ENCODE assay signal across 15 cellular contexts in genomic region chr1:59686170-59686569, GRCh38.
DNase-seq lines count a peak whose midpoint lies in the region; ATAC-seq and TF ChIP-seq lines count a peak whose summit lies in the region.
"Had no signal": no experiment of that assay in that cellular context is flagged by ENCODE, and none has a peak within 500 bp of the region (broad histone marks: within the 10 kb centered on the region; RNA-seq: fewer than 3 reads in every experiment).

No MANE protein-coding gene starts in this region.

- intact Hi-C loops in Right ventricle myocardium superior (cut with DNase I) = no loop called here
- intact Hi-C loops in left ventricle myocardium inferior (cut with micrococcal nuclease) = no loop called here

- peaks cover 5% of the 10 kb centered on the region for H3K4me1 ChIP-seq in left ventricle myocardium inferior
- H3K4me1 ChIP-seq: A549 had no signal

- no peaks in the 10 kb centered on the region for H3K27me3 ChIP-seq in left ventricle myocardium inferior (ENCODE audit: low read depth)
- H3K27me3 ChIP-seq: SJSA1, upper lobe of left lung had no signal

- no peak for TF ChIP-seq CTCF in left ventricle myocardium inferior (IDR thresholded peaks at IDR 0.05; ENCODE audit: borderline replicate concordance)
- TF ChIP-seq CTCF in VCaP (conservative IDR thresholded peaks at IDR 0.05) = no peak

- H3K27ac ChIP-seq in left ventricle myocardium inferior (replicated peaks) = no peak overlapping the region
- H3K27ac ChIP-seq in VCaP = peak overlapping the region; percentile 42; the same call in 1 of the 2 replicates
- H3K27ac ChIP-seq: A549, SJSA1, upper lobe of left lung had no signal

- ATAC-seq in Right ventricle myocardium superior (ENCODE audit: poor library complexity) (peak; percentile 14), GM18867 (IDR thresholded peaks at IDR 0.05; ENCODE audit: unreplicated experiment) (no peak), HG02840 (IDR thresholded peaks at IDR 0.05; ENCODE audit: low FRiP score, unreplicated experiment) (no peak)
- ATAC-seq: A549 had no signal

- H3K9me3 ChIP-seq in left ventricle myocardium inferior (replicated peaks) = no peaks in the 10 kb centered on the region
- H3K9me3 ChIP-seq: A549, SJSA1, upper lobe of left lung had no signal

- H3K4me3 ChIP-seq in left ventricle myocardium inferior = no peak overlapping the region
- H3K4me3 ChIP-seq: A549, SJSA1, upper lobe of left lung had no signal

- H3K36me3 ChIP-seq in left ventricle myocardium inferior = no peaks in the 10 kb centered on the region
- H3K36me3 ChIP-seq: SJSA1 had no signal

- DNase-seq in Right ventricle myocardium superior (no peak), left ventricle myocardium inferior (no peak), NCI-H345 (lab: John Stamatoyannopoulos, UW) (peak; percentile 86), NCI-H226 (no peak)
- no peak for DNase-seq in central memory CD4-positive, alpha-beta T cell
- DNase-seq: activated CD4-positive, alpha-beta memory T cell treated with anti-CD3 and anti-CD28 coated beads, Interleukin-2, amount 10 ng/mL, durations not matched to agents 7 days and 5 days; Kasumi-1; nephron progenitor cell; stimulated activated CD4-positive, alpha-beta T cell treated with anti-CD3 and anti-CD28 coated beads, Interleukin-4, amount 100 ng/mL, for 4 hours; upper lobe of left lung had no signal
